Comparison of ENCODE assay signal across 1 cellular context in genomic region chr10:3538850-3539531, GRCh38.
TF ChIP-seq lines count a peak whose summit lies in the region.

No MANE protein-coding gene starts in this region.

TF ChIP-seq in K562, 482 proteins besides CTCF, POLR2A, EP300 and RAD21 (continued from another document):
- TF ChIP-seq HBP1 (CRISPR knock-in tag; IDR thresholded peaks at IDR 0.05): no peak
- no peak for TF ChIP-seq HES1 (IDR thresholded peaks at IDR 0.05; ENCODE audit: low read depth)
- peak; percentile 82; the same call in 1 of the 2 replicates for TF ChIP-seq MAX (CRISPR knock-in tag; IDR thresholded peaks at IDR 0.05)
- TF ChIP-seq ASH1L (IDR thresholded peaks at IDR 0.05; ENCODE audit: borderline replicate concordance, low read depth, partially characterized antibody): no peak
- TF ChIP-seq SP1 (CRISPR knock-in tag; IDR thresholded peaks at IDR 0.05): no peak
- peak; percentile 82 for TF ChIP-seq ZBTB33 (CRISPR knock-in tag; IDR thresholded peaks at IDR 0.05)
- peak; percentile 70 for TF ChIP-seq BHLHE40 (IDR thresholded peaks at IDR 0.05; ENCODE audit: low read length)
- TF ChIP-seq C11orf30 (IDR thresholded peaks at IDR 0.05; ENCODE audit: low read depth): no peak
- no peak for TF ChIP-seq FOXJ2 (tag; IDR thresholded peaks at IDR 0.05)
- no peak for TF ChIP-seq ATF6 (CRISPR knock-in tag; IDR thresholded peaks at IDR 0.05)
- TF ChIP-seq HINFP (tag; conservative IDR thresholded peaks at IDR 0.05; ENCODE audit: low read depth): no peak
- no peak for TF ChIP-seq ZNF740 (CRISPR knock-in tag; IDR thresholded peaks at IDR 0.05)
- no peak for TF ChIP-seq ZNF740 (tag; IDR thresholded peaks at IDR 0.05)
- TF ChIP-seq HMGN3 (IDR thresholded peaks at IDR 0.05; ENCODE audit: borderline replicate concordance, extremely low read depth, insufficient read length, low read depth, low read length): no peak
- TF ChIP-seq SMARCA5 (IDR thresholded peaks at IDR 0.05): no peak
- TF ChIP-seq POLR2H (tag; IDR thresholded peaks at IDR 0.05; ENCODE audit: low read depth): no peak
- TF ChIP-seq E2F6 (IDR thresholded peaks at IDR 0.05; ENCODE audit: borderline replicate concordance in 1 of 2, extremely low read depth in 1 of 2, insufficient read depth in 1 of 2, insufficient read length in 1 of 2, low read depth in 1 of 2, low read length in 1 of 2, poor library complexity in 1 of 2, severe bottlenecking in 1 of 2): peak in 1 of 2 experiments; percentile 31
- TF ChIP-seq EHMT2 (IDR thresholded peaks at IDR 0.05): no peak
- no peak; the same call in 1 of the 2 replicates for TF ChIP-seq GATA2 (CRISPR knock-in tag; IDR thresholded peaks at IDR 0.05)
- TF ChIP-seq ELK3 (CRISPR knock-in tag; IDR thresholded peaks at IDR 0.05): no peak
- no peak for TF ChIP-seq CBFA2T3 (IDR thresholded peaks at IDR 0.05)
- no peak for TF ChIP-seq MITF (IDR thresholded peaks at IDR 0.05)
- TF ChIP-seq L3MBTL2 (IDR thresholded peaks at IDR 0.05): peak; percentile 69; the same call in 1 of the 2 replicates
- TF ChIP-seq USF2 (CRISPR knock-in tag; IDR thresholded peaks at IDR 0.05): no peak
- TF ChIP-seq ZNF436 (CRISPR knock-in tag; IDR thresholded peaks at IDR 0.05): no peak
- TF ChIP-seq ZNF589 (CRISPR knock-in tag; IDR thresholded peaks at IDR 0.05; ENCODE audit: low read depth): no peak
- TF ChIP-seq SMAD2 (IDR thresholded peaks at IDR 0.05; ENCODE audit: low read depth, low read length): no peak
- TF ChIP-seq ZHX1 (conservative IDR thresholded peaks at IDR 0.05; ENCODE audit: low read length): no peak
- TF ChIP-seq NELFE (IDR thresholded peaks at IDR 0.05; ENCODE audit: insufficient read depth, insufficient read length): no peak
- TF ChIP-seq ZBTB2 (IDR thresholded peaks at IDR 0.05): no peak
- no peak for TF ChIP-seq ZNF324 (CRISPR knock-in tag; IDR thresholded peaks at IDR 0.05)
- 0 out of 4 replicates have a peak, but pooled peaks of 1 of the 2 experiments have one; percentile 11 for TF ChIP-seq NRF1 (conservative IDR thresholded peaks at IDR 0.05 in 1 of 2, IDR thresholded peaks at IDR 0.05 in 1 of 2)
- peak; percentile 60; the same call in 1 of the 2 replicates for TF ChIP-seq JUN (IDR thresholded peaks at IDR 0.05; ENCODE audit: borderline replicate concordance, low read depth, low read length)
- no peak for TF ChIP-seq JUN (CRISPR knock-in tag; IDR thresholded peaks at IDR 0.05; ENCODE audit: borderline replicate concordance)
TF ChIP-seq in K562: peak in this region for 15.
